8 cellular contexts compared by ENCODE assay signal in the genomic region with DNA sequence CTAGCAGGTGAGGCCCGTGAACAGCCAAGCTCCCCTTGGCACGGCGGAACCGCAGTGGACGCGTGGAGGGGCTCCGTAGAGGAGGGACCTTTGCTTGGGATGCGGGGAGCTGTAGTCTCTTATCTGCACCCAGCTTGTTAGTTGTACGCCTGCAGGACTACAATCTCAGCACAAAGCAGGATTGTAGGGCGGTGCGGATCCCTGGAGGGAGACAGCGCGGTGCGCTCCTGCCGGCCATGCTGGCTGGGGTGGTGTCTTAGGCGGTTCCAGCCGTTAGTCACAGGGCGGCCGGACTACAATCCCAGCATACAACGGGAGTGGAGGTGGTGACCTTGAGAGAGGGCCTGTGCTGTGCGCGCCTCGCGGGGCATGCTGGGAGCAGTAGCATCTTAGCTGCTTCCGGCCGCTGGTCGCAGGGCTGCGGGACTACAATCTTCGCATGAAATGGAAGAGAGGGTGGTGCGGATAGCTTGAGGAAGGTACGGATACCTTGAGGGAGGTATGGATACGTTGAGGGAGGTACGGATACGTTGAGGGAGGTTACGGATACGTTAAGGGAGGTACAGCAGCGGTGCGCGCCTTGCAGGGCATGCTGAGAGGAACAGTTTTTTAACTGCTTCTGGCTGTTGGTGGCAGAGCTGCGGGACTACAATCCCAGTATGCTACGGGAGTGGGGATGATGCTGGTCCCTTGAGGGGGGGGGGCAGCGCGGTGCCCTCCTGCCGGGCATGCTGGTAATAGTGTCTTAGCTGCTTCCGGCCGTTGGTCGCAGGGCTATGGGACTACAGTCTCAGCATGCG.
DNase-seq lines count a peak whose midpoint lies in the region; ATAC-seq and TF ChIP-seq lines count a peak whose summit lies in the region.

No MANE protein-coding gene starts in this region.

- peak; percentile 72 for TF ChIP-seq POLR2A in GM19193 (IDR thresholded peaks at IDR 0.05; ENCODE audit: extremely low read depth, insufficient read depth, insufficient read length)

- H3K27ac ChIP-seq in colonic mucosa (peak overlapping the region; percentile 80), layer of hippocampus (ENCODE audit: low read depth, low read length) (peak overlapping the region; percentile 91)

- H3K4me1 ChIP-seq in colonic mucosa, result peaks cover 4% of the 10 kb centered on the region

- H3K9ac ChIP-seq in colonic mucosa (ENCODE audit: low read depth in 2 of 2, low read length in 2 of 2), result peak overlapping the region; percentile 79 to 91

- intact Hi-C loops in colonic mucosa (cut with DNase I), result no loop called here

- no peaks in the 10 kb centered on the region for H3K36me3 ChIP-seq in colonic mucosa

- no peak for TF ChIP-seq CTCF in colonic mucosa (IDR thresholded peaks at IDR 0.05)

- DNase-seq in Ammon's horn (ENCODE audit: low spot score), result peak; percentile 98
- DNase-seq in NCI-H510A (lab: John Stamatoyannopoulos, UW), result peak; percentile 84
- DNase-seq in activated CD4-positive, alpha-beta T cell treated with anti-CD3 and anti-CD28 coated beads for 4 hours, result peak; percentile 89 to 90
- peak; percentile 96 for DNase-seq in colonic mucosa
- DNase-seq in stimulated activated CD4-positive, alpha-beta T cell treated with anti-CD3 and anti-CD28 coated beads, Interleukin-1b, Interleukin-23, amount 100 ng/mL, for 24 hours (ENCODE audit: low read depth in 4 of 4, low spot score in 1 of 4), result peak; percentile 74 to 88 (median 81)

- H3K4me3 ChIP-seq in colonic mucosa, result peak overlapping the region; percentile 58

- H3K27me3 ChIP-seq in colonic mucosa (no peaks in the 10 kb centered on the region), layer of hippocampus (ENCODE audit: control insufficient read depth, insufficient read depth, low read length) (no peaks in the 10 kb centered on the region)

- ATAC-seq in HG03432 (IDR thresholded peaks at IDR 0.05; ENCODE audit: unreplicated experiment), result peak; percentile 90

- no peaks in the 10 kb centered on the region for H3K9me3 ChIP-seq in colonic mucosa

Comparison
In these comparisons a context has a peak if more than half of its experiments do, and no peak if none do; other contexts are left out.
1. Peak in every context shown above with its lines: DNase-seq, ATAC-seq, H3K4me3 ChIP-seq and H3K27ac ChIP-seq.